In genomic region chr13:50236898-50237318, GRCh38 we compare ENCODE assay signal across 9 cellular contexts.
A peak's percentile ranks its signal among the peaks of the same experiment; 100 is the strongest.
DNase-seq lines count a peak whose midpoint lies in the region; ATAC-seq and TF ChIP-seq lines count a peak whose summit lies in the region.
"Had no signal": no experiment of that assay in that cellular context is flagged by ENCODE, and none has a peak within 500 bp of the region (broad histone marks: within the 10 kb centered on the region; RNA-seq: fewer than 3 reads in every experiment).

No MANE protein-coding gene starts in this region.

- H3K4me3 ChIP-seq in lower leg skin (ENCODE audit: low read depth, poor library complexity, severe bottlenecking) (no peak overlapping the region), suprapubic skin (no peak overlapping the region)
- H3K4me3 ChIP-seq: lung had no signal

- H3K27ac Mint-ChIP-seq in chondrocyte (ENCODE audit: unreplicated experiment): peak overlapping the region; percentile 41

- no peaks in the 10 kb centered on the region for H3K36me3 ChIP-seq in suprapubic skin

- H3K9me3 Mint-ChIP-seq in chondrocyte (ENCODE audit: low read depth): no peaks in the 10 kb centered on the region

- no peak for TF ChIP-seq EP300 in suprapubic skin (IDR thresholded peaks at IDR 0.05)

- H3K4me1 ChIP-seq in suprapubic skin: no peaks in the 10 kb centered on the region

- ATAC-seq in GM21515 (IDR thresholded peaks at IDR 0.05; ENCODE audit: unreplicated experiment) (peak; percentile 91), HG03575 (IDR thresholded peaks at IDR 0.05; ENCODE audit: extremely low read depth, insufficient number of reproducible peaks, low FRiP score, unreplicated experiment) (peak; percentile 85)

- intact Hi-C loops in lower leg skin (cut with DNase I; ENCODE audit: low total_unique reads): no loop called here

- no peaks in the 10 kb centered on the region for H3K27me3 ChIP-seq in suprapubic skin

- WGBS in lower leg skin, 2 donors: 36 to 49% methylated on average over 9 of the region's 9 CpGs
- WGBS in suprapubic skin: 38% methylated on average over 9 of the region's 9 CpGs

- TF ChIP-seq POLR2A in lower leg skin (IDR thresholded peaks at IDR 0.05): no peak
- TF ChIP-seq POLR2A in suprapubic skin (IDR thresholded peaks at IDR 0.05): no peak

- H3K27ac ChIP-seq in suprapubic skin: no peak overlapping the region

- CTCF ChIA-PET in GM10248 (lab: Yijun Ruan, JAX): interaction anchor here (1.8 kb wide), 1 partner anchor 11 kb away, joined by 12 read pairs; no protein-coding TSS in a partner anchor

- peaks cover 19% of the 10 kb centered on the region for H3K4me1 Mint-ChIP-seq in chondrocyte (ENCODE audit: low read depth)

- H3K27me3 Mint-ChIP-seq in chondrocyte (ENCODE audit: low read depth): no peaks in the 10 kb centered on the region

- in situ Hi-C loops in G401 (cut with HindIII; ENCODE audit: low sequenced_read_pairs): no loop called here

- TF ChIP-seq CTCF in GM10248 (IDR thresholded peaks at IDR 0.05; ENCODE audit: control extremely low read depth, extremely low read depth, low read depth, missing control alignments) (no peak), chondrocyte (IDR thresholded peaks at IDR 0.05) (no peak), lower leg skin (IDR thresholded peaks at IDR 0.05) (no peak), suprapubic skin (IDR thresholded peaks at IDR 0.05) (no peak)

- POLR2A ChIA-PET in GM10248 (lab: Yijun Ruan, JAX): no interaction called here

- DNase-seq in GM10248 (ENCODE audit: extremely low spot score) (peak; percentile 60), chondrocyte (ENCODE audit: low spot score) (no peak), lower leg skin (ENCODE audit: low spot score in 2 of 2) (no peak), suprapubic skin (ENCODE audit: low spot score in 2 of 2) (no peak), G401 (ENCODE audit: low spot score) (no peak)
- DNase-seq in stimulated activated CD8-positive, alpha-beta memory T cell treated with anti-CD3 and anti-CD28 coated beads, Interleukin-4, amount 100 ng/mL, for 48 hours: no peak

- H3K4me3 Mint-ChIP-seq in chondrocyte (ENCODE audit: unreplicated experiment): no peak overlapping the region

- no peaks in the 10 kb centered on the region for H3K9me3 ChIP-seq in suprapubic skin

- H3K36me3 Mint-ChIP-seq in chondrocyte (ENCODE audit: low read depth): peaks cover 4% of the 10 kb centered on the region
